Comparison of ENCODE assay signal across 24 cellular contexts in the genomic region with DNA sequence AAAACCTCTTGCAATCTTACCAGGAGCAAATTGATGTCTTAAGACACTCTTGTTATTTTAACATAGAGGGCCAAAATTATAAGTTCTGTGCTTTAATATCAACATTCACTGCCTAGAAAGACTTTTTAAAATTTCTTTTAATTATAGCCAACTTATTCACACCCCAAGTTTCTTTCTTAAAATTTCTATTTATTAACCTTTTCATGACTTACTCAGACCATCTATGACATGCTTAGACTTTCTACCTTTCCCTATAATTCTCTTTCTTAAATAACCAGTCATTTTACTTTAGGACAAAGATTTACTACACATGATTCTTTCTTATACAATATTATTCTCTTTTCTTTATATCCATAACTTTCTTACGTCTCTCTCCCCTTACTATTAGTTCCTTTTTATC.
A peak's percentile ranks its signal among the peaks of the same experiment; 100 is the strongest.
DNase-seq lines count a peak whose midpoint lies in the region; TF ChIP-seq lines count a peak whose summit lies in the region.
"Had no signal": no experiment of that assay in that cellular context is flagged by ENCODE, and none has a peak within 500 bp of the region (broad histone marks: within the 10 kb centered on the region; RNA-seq: fewer than 3 reads in every experiment).

No MANE protein-coding gene starts in this region.

- H3K27me3 Mint-ChIP-seq in endodermal cell (ENCODE audit: insufficient read depth), result no peaks in the 10 kb centered on the region
- H3K27me3 Mint-ChIP-seq: activated naive CD4-positive, alpha-beta T cell treated with anti-CD3 and anti-CD28 coated beads, Interleukin-2, amount 50 U/mL, for 24 hours; activated T-helper 17 cell treated with anti-CD3 and anti-CD28 coated beads, Interleukin-2, amount 50 U/mL, for 72 hours; B cell; dendritic cell treated with granulocyte-macrophage colony-stimulating factor and Interleukin-4, amounts not matched to agents 40 ng/mL and 50 ng/mL, for 4 days; memory B cell had no signal

- TF ChIP-seq CTCF in NB4 (IDR thresholded peaks at IDR 0.05; ENCODE audit: low read depth, low read length), result no peak
- TF ChIP-seq CTCF in endodermal cell (conservative IDR thresholded peaks at IDR 0.05), result no peak
- no peak for TF ChIP-seq CTCF in esophagus muscularis mucosa (IDR thresholded peaks at IDR 0.05)

- 94 to 100% methylated on average over 1 of the region's 1 CpG for WGBS in endodermal cell (ENCODE audit: insufficient coverage in 1 of 2, insufficient read length in 1 of 2), 2 experiments
- 93% methylated on average over 1 of the region's 1 CpG for WGBS in esophagus muscularis mucosa

- H3K4me1 ChIP-seq in endodermal cell (ENCODE audit: control insufficient read depth, insufficient read depth, low read length) (no peaks in the 10 kb centered on the region), esophagus muscularis mucosa (no peaks in the 10 kb centered on the region)
- H3K4me1 ChIP-seq: transverse colon had no signal

- no peak overlapping the region for H3K9ac ChIP-seq in endodermal cell (ENCODE audit: extremely low read depth, low read length, poor library complexity, severe bottlenecking)

- intact Hi-C loops in esophagus muscularis mucosa (cut with DNase I), result no loop called here

- peaks cover 12% of the 10 kb centered on the region for H3K36me3 Mint-ChIP-seq in endodermal cell (ENCODE audit: low read depth)

- peaks cover 44% of the 10 kb centered on the region for H3K9me3 ChIP-seq in endodermal cell (ENCODE audit: control insufficient read depth, low read length)
- H3K9me3 ChIP-seq in esophagus muscularis mucosa, result no peaks in the 10 kb centered on the region

- no peak for TF ChIP-seq EP300 in esophagus muscularis mucosa (IDR thresholded peaks at IDR 0.05)

- H3K27ac Mint-ChIP-seq in endodermal cell, result no peak overlapping the region
- H3K27ac Mint-ChIP-seq: activated naive CD4-positive, alpha-beta T cell treated with anti-CD3 and anti-CD28 coated beads, Interleukin-2, amount 50 U/mL, for 24 hours; activated T-helper 17 cell treated with anti-CD3 and anti-CD28 coated beads, Interleukin-2, amount 50 U/mL, for 72 hours; B cell; dendritic cell treated with granulocyte-macrophage colony-stimulating factor and Interleukin-4, amounts not matched to agents 40 ng/mL and 50 ng/mL, for 4 days; memory B cell; WTC11 had no signal

- H3K27me3 ChIP-seq in endodermal cell (ENCODE audit: control insufficient read depth, insufficient read depth, low read length, poor library complexity, severe bottlenecking) (no peaks in the 10 kb centered on the region), esophagus muscularis mucosa (no peaks in the 10 kb centered on the region)
- H3K27me3 ChIP-seq: transverse colon had no signal

- H3K9me3 Mint-ChIP-seq in endodermal cell, result peaks cover 70% of the 10 kb centered on the region

- no peaks in the 10 kb centered on the region for H3K4me1 Mint-ChIP-seq in endodermal cell
- H3K4me1 Mint-ChIP-seq: activated naive CD4-positive, alpha-beta T cell treated with anti-CD3 and anti-CD28 coated beads, Interleukin-2, amount 50 U/mL, for 24 hours; activated T-helper 17 cell treated with anti-CD3 and anti-CD28 coated beads, Interleukin-2, amount 50 U/mL, for 72 hours; B cell; memory B cell; WTC11 had no signal

- H3K4me3 ChIP-seq in NB4 (ENCODE audit: low read depth, low read length), result no peak overlapping the region
- H3K4me3 ChIP-seq in endodermal cell (ENCODE audit: low read length), result peak overlapping the region; percentile 61
- H3K4me3 ChIP-seq in esophagus muscularis mucosa, result no peak overlapping the region
- H3K4me3 ChIP-seq: transverse colon had no signal

- H3K27ac ChIP-seq in endodermal cell (ENCODE audit: low read depth, low read length) (no peak overlapping the region), esophagus muscularis mucosa (replicated peaks in 1 of 4) (no peak overlapping the region)
- H3K27ac ChIP-seq: 22Rv1, transverse colon had no signal

- H3K4me3 Mint-ChIP-seq in endodermal cell, result no peak overlapping the region
- H3K4me3 Mint-ChIP-seq: activated naive CD4-positive, alpha-beta T cell treated with anti-CD3 and anti-CD28 coated beads, Interleukin-2, amount 50 U/mL, for 24 hours; activated T-helper 17 cell treated with anti-CD3 and anti-CD28 coated beads, Interleukin-2, amount 50 U/mL, for 72 hours; B cell; dendritic cell treated with granulocyte-macrophage colony-stimulating factor and Interleukin-4, amounts not matched to agents 40 ng/mL and 50 ng/mL, for 4 days; memory B cell; WTC11 had no signal

- no peak for TF ChIP-seq POLR2A in NB4 (IDR thresholded peaks at IDR 0.05; ENCODE audit: extremely low read depth, insufficient read length)
- TF ChIP-seq POLR2A in esophagus muscularis mucosa (IDR thresholded peaks at IDR 0.05; ENCODE audit: low read depth), result no peak

- DNase-seq in DMS 273 (lab: John Stamatoyannopoulos, UW; ENCODE audit: unreplicated experiment), result peak; percentile 27
- DNase-seq in DMS 273 treated with DMSO at 0.1 percent for 48 hours (lab: John Stamatoyannopoulos, UW), result no peak
- peak; percentile 23 for DNase-seq in ELR (ENCODE audit: low read depth)
- peak; percentile 8 for DNase-seq in NB4 (ENCODE audit: low read depth)
- DNase-seq in endodermal cell, result no peak
- DNase-seq in mucosa of gallbladder (ENCODE audit: low spot score), result no peak
- DNase-seq in C1 segment of cervical spinal cord (lab: John Stamatoyannopoulos, UW), result no peak
- no peak for DNase-seq in esophagus muscularis mucosa (ENCODE audit: extremely low spot score)
- DNase-seq: activated CD8-positive, alpha-beta memory T cell treated with anti-CD3 and anti-CD28 coated beads, Interleukin-2, amount 50 U/mL, for 48 hours; anterior cingulate cortex; NCI-H146; NCI-H774; nucleus accumbens; Right ventricle myocardium superior; stimulated activated CD8-positive, alpha-beta memory T cell treated with anti-CD3 and anti-CD28 coated beads, Interleukin-4, amount 100 ng/mL, for 48 hours; T-helper 9 cell; transverse colon had no signal

- H3K36me3 ChIP-seq in endodermal cell (ENCODE audit: control insufficient read depth, insufficient read depth, low read length) (no peaks in the 10 kb centered on the region), esophagus muscularis mucosa (no peaks in the 10 kb centered on the region)
- H3K36me3 ChIP-seq: transverse colon had no signal

Comparison
In these comparisons a context has a peak if more than half of its experiments do, and no peak if none do; other contexts are left out.
1. DNase-seq: peak in DMS 273 (single experiment), ELR (single experiment) and NB4 (single experiment); none in DMS 273 treated with DMSO at 0.1 percent for 48 hours (single experiment), endodermal cell (single experiment), mucosa of gallbladder (single experiment), C1 segment of cervical spinal cord (0 of 14) and esophagus muscularis mucosa (single experiment).